In genomic region chr17:40854175-40854814, GRCh38 we compare ENCODE assay signal across 1 cellular context.
TF ChIP-seq lines count a peak whose summit lies in the region.

No MANE protein-coding gene starts in this region.

TF ChIP-seq in K562, 482 proteins besides CTCF, POLR2A, EP300 and RAD21 (continued from another document and continues in another):
- no peak for TF ChIP-seq PRDM10 (IDR thresholded peaks at IDR 0.05; ENCODE audit: partially characterized antibody)
- no peak for TF ChIP-seq MEF2D (tag; conservative IDR thresholded peaks at IDR 0.05; ENCODE audit: low read depth)
- no peak for TF ChIP-seq MXI1 (IDR thresholded peaks at IDR 0.05; ENCODE audit: low read depth, low read length)
- no peak for TF ChIP-seq ZNF143 (CRISPR knock-in tag; IDR thresholded peaks at IDR 0.05)
- no peak for TF ChIP-seq USF2 (CRISPR knock-in tag; IDR thresholded peaks at IDR 0.05)
- TF ChIP-seq RAD51 (IDR thresholded peaks at IDR 0.05; ENCODE audit: borderline replicate concordance, low read depth): no peak
- TF ChIP-seq NCOA1 (IDR thresholded peaks at IDR 0.05; ENCODE audit: low read depth): 0 out of 2 replicates have a peak, but pooled peaks have one; percentile 37
- no peak for TF ChIP-seq ZNF282 (CRISPR knock-in tag; IDR thresholded peaks at IDR 0.05)
- TF ChIP-seq HDAC3 (IDR thresholded peaks at IDR 0.05; ENCODE audit: borderline replicate concordance, partially characterized antibody): peak; percentile 34
- TF ChIP-seq ATF7 (IDR thresholded peaks at IDR 0.05): peak; percentile 82
- peak; percentile 94 for TF ChIP-seq ARID3A (IDR thresholded peaks at IDR 0.05; ENCODE audit: borderline replicate concordance, low read depth, low read length)
- TF ChIP-seq FOXP1 (CRISPR knock-in tag; IDR thresholded peaks at IDR 0.05): no peak
- TF ChIP-seq, protein P1, sequence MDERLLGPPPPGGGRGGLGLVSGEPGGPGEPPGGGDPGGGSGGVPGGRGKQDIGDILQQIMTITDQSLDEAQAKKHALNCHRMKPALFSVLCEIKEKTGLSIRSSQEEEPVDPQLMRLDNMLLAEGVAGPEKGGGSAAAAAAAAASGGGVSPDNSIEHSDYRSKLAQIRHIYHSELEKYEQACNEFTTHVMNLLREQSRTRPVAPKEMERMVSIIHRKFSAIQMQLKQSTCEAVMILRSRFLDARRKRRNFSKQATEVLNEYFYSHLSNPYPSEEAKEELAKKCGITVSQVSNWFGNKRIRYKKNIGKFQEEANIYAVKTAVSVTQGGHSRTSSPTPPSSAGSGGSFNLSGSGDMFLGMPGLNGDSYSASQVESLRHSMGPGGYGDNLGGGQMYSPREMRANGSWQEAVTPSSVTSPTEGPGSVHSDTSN (CRISPR knock-in tag; IDR thresholded peaks at IDR 0.05; ENCODE audit: low read depth): no peak
- TF ChIP-seq, protein P1 (tag; conservative IDR thresholded peaks at IDR 0.05; ENCODE audit: low read depth): peak; percentile 80
- peak in 1 of 2 experiments; percentile 64; a peak in 1 of 4 replicates for TF ChIP-seq RCOR1 (IDR thresholded peaks at IDR 0.05; ENCODE audit: borderline replicate concordance in 1 of 2, low read depth in 2 of 2, low read length in 2 of 2)
- no peak for TF ChIP-seq STAG1 (CRISPR knock-in tag; IDR thresholded peaks at IDR 0.05; ENCODE audit: borderline replicate concordance)
- no peak for TF ChIP-seq SIN3A (IDR thresholded peaks at IDR 0.05; ENCODE audit: borderline replicate concordance in 2 of 2, control insufficient read depth in 1 of 2, low read depth in 2 of 2, low read length in 2 of 2)
- TF ChIP-seq, protein P2, sequence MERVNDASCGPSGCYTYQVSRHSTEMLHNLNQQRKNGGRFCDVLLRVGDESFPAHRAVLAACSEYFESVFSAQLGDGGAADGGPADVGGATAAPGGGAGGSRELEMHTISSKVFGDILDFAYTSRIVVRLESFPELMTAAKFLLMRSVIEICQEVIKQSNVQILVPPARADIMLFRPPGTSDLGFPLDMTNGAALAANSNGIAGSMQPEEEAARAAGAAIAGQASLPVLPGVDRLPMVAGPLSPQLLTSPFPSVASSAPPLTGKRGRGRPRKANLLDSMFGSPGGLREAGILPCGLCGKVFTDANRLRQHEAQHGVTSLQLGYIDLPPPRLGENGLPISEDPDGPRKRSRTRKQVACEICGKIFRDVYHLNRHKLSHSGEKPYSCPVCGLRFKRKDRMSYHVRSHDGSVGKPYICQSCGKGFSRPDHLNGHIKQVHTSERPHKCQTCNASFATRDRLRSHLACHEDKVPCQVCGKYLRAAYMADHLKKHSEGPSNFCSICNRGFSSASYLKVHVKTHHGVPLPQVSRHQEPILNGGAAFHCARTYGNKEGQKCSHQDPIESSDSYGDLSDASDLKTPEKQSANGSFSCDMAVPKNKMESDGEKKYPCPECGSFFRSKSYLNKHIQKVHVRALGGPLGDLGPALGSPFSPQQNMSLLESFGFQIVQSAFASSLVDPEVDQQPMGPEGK (CRISPR knock-in tag; IDR thresholded peaks at IDR 0.05; ENCODE audit: borderline replicate concordance): no peak
- TF ChIP-seq JUNB (CRISPR knock-in tag; conservative IDR thresholded peaks at IDR 0.05): peak; percentile 76
- no peak for TF ChIP-seq PTBP1 (IDR thresholded peaks at IDR 0.05; ENCODE audit: low read depth, low read length)
- no peak for TF ChIP-seq FIP1L1 (IDR thresholded peaks at IDR 0.05; ENCODE audit: low read depth, low read length, poor library complexity, severe bottlenecking)
- TF ChIP-seq ZSCAN32 (CRISPR knock-in tag; IDR thresholded peaks at IDR 0.05): no peak
- TF ChIP-seq ZNF507 (tag; conservative IDR thresholded peaks at IDR 0.05): no peak
- no peak for TF ChIP-seq MYC (IDR thresholded peaks at IDR 0.05; ENCODE audit: low read depth, low read length)
- TF ChIP-seq MYC (CRISPR knock-in tag; IDR thresholded peaks at IDR 0.05; ENCODE audit: borderline replicate concordance, low read depth): no peak
- TF ChIP-seq SMARCA4 (IDR thresholded peaks at IDR 0.05): peak; percentile 95
- no peak for TF ChIP-seq PURB (CRISPR knock-in tag; IDR thresholded peaks at IDR 0.05; ENCODE audit: low read depth)
- no peak for TF ChIP-seq ZNF217 (CRISPR knock-in tag; IDR thresholded peaks at IDR 0.05)
- no peak for TF ChIP-seq ZBTB1 (CRISPR knock-in tag; IDR thresholded peaks at IDR 0.05; ENCODE audit: borderline replicate concordance, low read depth)
- TF ChIP-seq MEIS2 (IDR thresholded peaks at IDR 0.05; ENCODE audit: partially characterized antibody): peak; percentile 97
- peak; percentile 71 for TF ChIP-seq SOX6 (IDR thresholded peaks at IDR 0.05)
- no peak for TF ChIP-seq SRF (CRISPR knock-in tag; IDR thresholded peaks at IDR 0.05)
- peak; percentile 14; the same call in 1 of the 2 replicates for TF ChIP-seq TAL1 (IDR thresholded peaks at IDR 0.05)
- TF ChIP-seq DDX20 (tag; IDR thresholded peaks at IDR 0.05; ENCODE audit: low read depth): no peak
- peak; percentile 92 for TF ChIP-seq CEBPB (tag; IDR thresholded peaks at IDR 0.05)
- TF ChIP-seq, protein P3, sequence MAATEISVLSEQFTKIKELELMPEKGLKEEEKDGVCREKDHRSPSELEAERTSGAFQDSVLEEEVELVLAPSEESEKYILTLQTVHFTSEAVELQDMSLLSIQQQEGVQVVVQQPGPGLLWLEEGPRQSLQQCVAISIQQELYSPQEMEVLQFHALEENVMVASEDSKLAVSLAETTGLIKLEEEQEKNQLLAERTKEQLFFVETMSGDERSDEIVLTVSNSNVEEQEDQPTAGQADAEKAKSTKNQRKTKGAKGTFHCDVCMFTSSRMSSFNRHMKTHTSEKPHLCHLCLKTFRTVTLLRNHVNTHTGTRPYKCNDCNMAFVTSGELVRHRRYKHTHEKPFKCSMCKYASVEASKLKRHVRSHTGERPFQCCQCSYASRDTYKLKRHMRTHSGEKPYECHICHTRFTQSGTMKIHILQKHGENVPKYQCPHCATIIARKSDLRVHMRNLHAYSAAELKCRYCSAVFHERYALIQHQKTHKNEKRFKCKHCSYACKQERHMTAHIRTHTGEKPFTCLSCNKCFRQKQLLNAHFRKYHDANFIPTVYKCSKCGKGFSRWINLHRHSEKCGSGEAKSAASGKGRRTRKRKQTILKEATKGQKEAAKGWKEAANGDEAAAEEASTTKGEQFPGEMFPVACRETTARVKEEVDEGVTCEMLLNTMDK (IDR thresholded peaks at IDR 0.05; ENCODE audit: borderline replicate concordance, insufficient read depth, low read depth, low read length, poor library complexity, severe bottlenecking): no peak
- TF ChIP-seq HMBOX1 (IDR thresholded peaks at IDR 0.05): no peak
- no peak for TF ChIP-seq SIN3B (IDR thresholded peaks at IDR 0.05; ENCODE audit: low read depth)
- TF ChIP-seq CEBPG (CRISPR knock-in tag; IDR thresholded peaks at IDR 0.05): no peak; the same call in 1 of the 2 replicates
- TF ChIP-seq CEBPG (tag; conservative IDR thresholded peaks at IDR 0.05 in 1 of 2, IDR thresholded peaks at IDR 0.05 in 1 of 2): peak; percentile 80 to 89
- TF ChIP-seq FOSL1 (tag; conservative IDR thresholded peaks at IDR 0.05): peak; percentile 100
- no peak for TF ChIP-seq ZFP30 (CRISPR knock-in tag; IDR thresholded peaks at IDR 0.05; ENCODE audit: borderline replicate concordance)
- TF ChIP-seq L3MBTL2 (IDR thresholded peaks at IDR 0.05): peak; percentile 76
- TF ChIP-seq FOXA3 (CRISPR knock-in tag; conservative IDR thresholded peaks at IDR 0.05 in 1 of 2, IDR thresholded peaks at IDR 0.05 in 1 of 2): no peak
- TF ChIP-seq ZNF124 (CRISPR knock-in tag; IDR thresholded peaks at IDR 0.05): no peak
- TF ChIP-seq CBFA2T3 (IDR thresholded peaks at IDR 0.05): peak; percentile 74
- TF ChIP-seq TOE1 (IDR thresholded peaks at IDR 0.05; ENCODE audit: borderline replicate concordance): no peak
- no peak for TF ChIP-seq TOE1 (CRISPR knock-in tag; IDR thresholded peaks at IDR 0.05; ENCODE audit: borderline replicate concordance, low read depth)
- TF ChIP-seq ZEB2 (IDR thresholded peaks at IDR 0.05): peak; percentile 19; the same call in 1 of the 2 replicates
- TF ChIP-seq TCFL5 (CRISPR knock-in tag; conservative IDR thresholded peaks at IDR 0.05): no peak
- TF ChIP-seq BACH1 (tag; IDR thresholded peaks at IDR 0.05): no peak
- TF ChIP-seq SREBF2 (CRISPR knock-in tag; IDR thresholded peaks at IDR 0.05): no peak
- TF ChIP-seq FOXJ3 (CRISPR knock-in tag; IDR thresholded peaks at IDR 0.05): no peak
- TF ChIP-seq SMARCB1 (IDR thresholded peaks at IDR 0.05; ENCODE audit: insufficient read length, low read depth): no peak
- TF ChIP-seq MCM3 (IDR thresholded peaks at IDR 0.05): no peak
- peak in 1 of 2 experiments; percentile 53; a peak in 2 of 4 replicates for TF ChIP-seq FOXK2 (conservative IDR thresholded peaks at IDR 0.05 in 1 of 2, IDR thresholded peaks at IDR 0.05 in 1 of 2; ENCODE audit: low read depth in 2 of 2)
- TF ChIP-seq E2F6 (IDR thresholded peaks at IDR 0.05; ENCODE audit: borderline replicate concordance in 1 of 2, extremely low read depth in 1 of 2, insufficient read depth in 1 of 2, insufficient read length in 1 of 2, low read depth in 1 of 2, low read length in 1 of 2, poor library complexity in 1 of 2, severe bottlenecking in 1 of 2): no peak
- no peak for TF ChIP-seq TFAP4 (CRISPR knock-in tag; IDR thresholded peaks at IDR 0.05; ENCODE audit: borderline replicate concordance)
- TF ChIP-seq RUNX1 (IDR thresholded peaks at IDR 0.05; ENCODE audit: low read depth): no peak
- no peak for TF ChIP-seq ZNF232 (CRISPR knock-in tag; IDR thresholded peaks at IDR 0.05)
